ENCODE assay signal across 19 cellular contexts in the genomic region with DNA sequence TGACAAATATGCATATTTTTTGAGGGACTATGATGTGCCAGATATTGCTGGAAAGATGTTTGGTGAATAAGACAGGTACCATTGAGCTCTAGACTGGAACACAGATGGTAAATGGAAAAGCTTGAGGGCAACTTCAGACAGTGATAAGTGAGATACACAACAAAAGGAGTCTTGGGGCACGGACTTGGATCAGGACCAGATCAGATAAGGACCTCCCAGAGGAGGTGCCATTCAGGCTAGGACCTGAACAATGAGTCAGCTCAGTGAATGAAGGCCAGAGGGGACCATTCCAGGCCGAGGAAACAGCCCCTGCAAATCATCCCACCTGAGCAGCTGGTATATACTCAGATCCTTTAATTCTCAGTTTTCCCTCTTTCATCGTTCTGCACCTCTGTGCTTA.
"Had no signal": no experiment of that assay in that cellular context is flagged by ENCODE, and none has a peak within 500 bp of the region (broad histone marks: within the 10 kb centered on the region; RNA-seq: fewer than 3 reads in every experiment).

No MANE protein-coding gene starts in this region.

- H3K4me3 ChIP-seq: esophagus squamous epithelium, hepatocyte, pancreas, smooth muscle cell, testis had no signal

- H3K27me3 ChIP-seq: esophagus squamous epithelium, testis had no signal

- ATAC-seq: activated T-cell treated with anti-CD3 and anti-CD28 coated beads, Interleukin-2, amount 50 U/mL, for 4 hours; natural killer cell; pancreas; sciatic nerve; stimulated activated effector memory CD8-positive, alpha-beta T cell treated with anti-CD3 and anti-CD28 coated beads, Interleukin-12 subunit alpha, Interleukin-12 subunit beta, amount 100 ng/mL, for 72 hours had no signal

- DNase-seq: activated CD4-positive, alpha-beta T cell treated with anti-CD3 and anti-CD28 coated beads, Interleukin-2, amount 50 U/mL, for 1 hour; activated CD4-positive, CD25-positive, alpha-beta regulatory T cell treated with anti-CD3 and anti-CD28 coated beads, Interleukin-2, amount 50 U/mL, for 72 hours; activated CD8-positive, alpha-beta memory T cell treated with anti-CD3 and anti-CD28 coated beads, Interleukin-2, amount 50 U/mL, for 4 hours; activated naive CD4-positive, alpha-beta T cell treated with anti-CD3 and anti-CD28 coated beads, Interleukin-2, amount 50 U/mL, for 16 hours; activated T-cell treated with anti-CD3 and anti-CD28 coated beads, Interleukin-2, amount 50 U/mL, for 4 hours; aorta; cerebellar nuclear complex; effector CD8-positive, alpha-beta T cell; esophagus squamous epithelium; left cardiac atrium; natural killer cell; pancreas; stimulated activated CD4-positive, alpha-beta T cell treated with anti-CD3 and anti-CD28 coated beads, Interleukin-4, amount 100 ng/mL, for 24 hours; testis had no signal

- H3K36me3 ChIP-seq: esophagus squamous epithelium, pancreas had no signal

- H3K4me2 ChIP-seq: hepatocyte, smooth muscle cell had no signal

- H2AFZ ChIP-seq: hepatocyte had no signal

- H3K9me3 ChIP-seq: esophagus squamous epithelium, pancreas, testis had no signal

- H3K79me2 ChIP-seq: hepatocyte had no signal

- H3K27ac ChIP-seq: esophagus squamous epithelium, hepatocyte, pancreas, testis, VCaP had no signal
